ENCODE assay signal across 8 cellular contexts in the genomic region with DNA sequence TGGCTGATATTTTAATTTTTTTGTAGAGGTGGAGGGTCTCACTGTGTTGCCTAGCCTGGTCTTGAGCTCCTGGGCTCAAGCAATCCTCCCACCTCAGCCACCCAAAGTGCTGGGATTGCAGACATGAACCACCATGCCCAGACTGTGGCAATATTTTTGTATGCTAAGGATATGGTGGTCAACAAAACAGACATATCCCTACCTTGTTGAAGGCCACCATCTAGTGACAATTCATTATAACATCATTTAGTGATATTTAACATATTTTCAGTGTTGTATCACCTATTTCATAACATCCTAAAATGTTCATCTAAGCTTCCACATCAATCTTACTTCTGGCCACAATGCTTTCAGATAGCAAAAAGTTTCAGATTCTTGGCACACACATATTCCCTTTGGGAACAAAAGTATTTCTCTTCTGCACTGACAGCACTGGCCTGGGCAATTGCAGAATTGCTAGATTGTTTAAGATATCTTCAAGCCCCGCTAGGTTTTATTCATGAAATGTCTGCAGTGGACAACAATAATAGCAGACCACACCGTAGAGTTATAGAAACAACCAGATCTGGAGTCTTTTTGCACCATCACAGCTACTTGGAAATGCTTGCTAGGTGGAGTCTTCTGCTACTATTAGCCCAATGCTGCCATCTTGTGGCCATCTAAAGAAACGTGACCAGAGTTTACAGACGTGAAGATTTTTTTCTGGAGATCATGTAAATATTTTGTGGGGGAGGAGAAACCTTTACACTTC. TPM values are rescaled to one million over a fixed set of nuclear protein-coding genes. Genes with fewer than 3 reads are reported as not detected.
DNase-seq lines count a peak whose midpoint lies in the region; ATAC-seq and TF ChIP-seq lines count a peak whose summit lies in the region.

No MANE protein-coding gene starts in this region.

- no peaks in the 10 kb centered on the region for H3K27me3 ChIP-seq in lower lobe of right lung (ENCODE audit: low read depth)

- peak; percentile 59 for DNase-seq in AG09319 (ENCODE audit: extremely low read depth, low read depth)
- DNase-seq in NCI-H446 treated with DMSO at 0.1 percent for 48 hours (lab: John Stamatoyannopoulos, UW) = peak; percentile 26
- peak; percentile 72 to 81 for DNase-seq in activated CD4-positive, alpha-beta T cell treated with anti-CD3 and anti-CD28 coated beads for 4 hours
- DNase-seq in dedifferentiated amniotic fluid mesenchymal stem cell (ENCODE audit: extremely low spot score) = peak; percentile 85
- DNase-seq in lower lobe of right lung = no peak
- peak; percentile 14 for DNase-seq in stimulated activated CD8-positive, alpha-beta memory T cell treated with anti-CD3 and anti-CD28 coated beads, Interleukin-12 subunit alpha, Interleukin-12 subunit beta, amount 100 ng/mL, for 4 hours (ENCODE audit: low read depth)

- H3K4me3 ChIP-seq in lower lobe of right lung = no peak overlapping the region

- ATAC-seq in GM18861 (IDR thresholded peaks at IDR 0.05; ENCODE audit: unreplicated experiment) (peak; percentile 23), HG03175 (IDR thresholded peaks at IDR 0.05; ENCODE audit: unreplicated experiment) (peak; percentile 41), lower lobe of right lung (peak; percentile 84 to 86)

- H3K4me1 ChIP-seq in lower lobe of right lung = no peaks in the 10 kb centered on the region

- no peaks in the 10 kb centered on the region for H3K36me3 ChIP-seq in lower lobe of right lung

- no peaks in the 10 kb centered on the region for H3K9me3 ChIP-seq in lower lobe of right lung

- no peak overlapping the region for H3K27ac ChIP-seq in lower lobe of right lung

- intact Hi-C loops in lower lobe of right lung (cut with DNase I) = loop anchor here (5.0 kb wide), 1 partner anchor 82 kb away; a partner anchor contains a TSS

- TF ChIP-seq CTCF in AG09319 (IDR thresholded peaks at IDR 0.05; ENCODE audit: low read depth, low read length) (peak; percentile 75), lower lobe of right lung (IDR thresholded peaks at IDR 0.05) (peak; percentile 83)

RNA-seq across cellular contexts. Expression of a gene that starts 58.4 kb away (rescaled TPM):
- total RNA-seq in lower lobe of right lung = 1.5 TPM

Comparison
In these comparisons a context has a peak if more than half of its experiments do, and no peak if none do; other contexts are left out.
1. ATAC-seq: peak in every context shown above with its lines; median percentile 85 in lower lobe of right lung; 41 in HG03175; 23 in GM18861.